ENCODE assay signal across 23 cellular contexts in genomic region chrX:2933125-2933900, GRCh38. TPM values are rescaled to one million over a fixed set of nuclear protein-coding genes. Genes with fewer than 3 reads are reported as not detected.
DNase-seq lines count a peak whose midpoint lies in the region; ATAC-seq and TF ChIP-seq lines count a peak whose summit lies in the region.
"Had no signal": no experiment of that assay in that cellular context is flagged by ENCODE, and none has a peak within 500 bp of the region (broad histone marks: within the 10 kb centered on the region; RNA-seq: fewer than 3 reads in every experiment).

No MANE protein-coding gene starts in this region.

- no peak overlapping the region for H3K27ac Mint-ChIP-seq in WTC11
- H3K27ac Mint-ChIP-seq: neural progenitor cell had no signal

- no peaks in the 10 kb centered on the region for H3K27me3 Mint-ChIP-seq in WTC11 (ENCODE audit: low read depth)

- H3K9me3 Mint-ChIP-seq in WTC11: no peaks in the 10 kb centered on the region

- peaks cover 31% of the 10 kb centered on the region for H3K4me1 Mint-ChIP-seq in WTC11

- ATAC-seq in WTC11: no peak
- peak; percentile 6 for ATAC-seq in mucosa of descending colon
- ATAC-seq: Right ventricle myocardium inferior had no signal

- CTCF ChIA-PET in WTC11 (lab: Charles Lee): no interaction called here

- H3K36me3 ChIP-seq in mucosa of descending colon (ENCODE audit: low read depth): no peaks in the 10 kb centered on the region
- H3K36me3 ChIP-seq: left ventricle myocardium inferior, neural progenitor cell, uterus had no signal

- POLR2A ChIA-PET in WTC11 (lab: Charles Lee): no interaction called here

- no peak overlapping the region for H3K4me3 ChIP-seq in mucosa of descending colon
- H3K4me3 ChIP-seq: left ventricle myocardium inferior, neural progenitor cell, uterus had no signal

- no peaks in the 10 kb centered on the region for H3K9me3 ChIP-seq in mucosa of descending colon
- H3K9me3 ChIP-seq: uterus had no signal

- no peaks in the 10 kb centered on the region for H3K4me1 ChIP-seq in mucosa of descending colon (ENCODE audit: low read depth)
- H3K4me1 ChIP-seq: left ventricle myocardium inferior, uterus had no signal

- DNase-seq in DMS53 (lab: John Stamatoyannopoulos, UW) (peak; percentile 2), DMS53 treated with DMSO at 0.1 percent for 48 hours (lab: John Stamatoyannopoulos, UW; ENCODE audit: unreplicated experiment) (no peak), NCI-H345 (lab: John Stamatoyannopoulos, UW) (peak; percentile 68), WTC11 (ENCODE audit: low spot score) (no peak), mucosa of descending colon (peak in 2 of 3 donors; percentile 26 to 37), mucosa of gallbladder (ENCODE audit: low spot score) (no peak), KG1 (lab: John Stamatoyannopoulos, UW) (no peak), dedifferentiated amniotic fluid mesenchymal stem cell (ENCODE audit: extremely low spot score) (no peak)
- DNase-seq: 8988T; activated CD4-positive, alpha-beta T cell treated with anti-CD3 and anti-CD28 coated beads, Interleukin-2, amount 50 U/mL, for 4 hours; activated naive CD4-positive, alpha-beta T cell; activated T-cell treated with anti-CD3 and anti-CD28 coated beads for 4 hours; amygdala; central memory CD4-positive, alpha-beta T cell; effector CD4-positive, alpha-beta T cell; head of caudate nucleus; left ventricle myocardium inferior; NCI-H1417 treated with DMSO at 0.1 percent for 48 hours; substantia nigra; T-helper 1 cell; uterus had no signal

- intact Hi-C loops in mucosa of descending colon (cut with DNase I, micrococcal nuclease): no loop called here

- no peak overlapping the region for H3K4me3 Mint-ChIP-seq in WTC11
- H3K4me3 Mint-ChIP-seq: neural progenitor cell had no signal

- peaks cover 8% of the 10 kb centered on the region; the same call in 1 of the 2 replicates for H3K36me3 Mint-ChIP-seq in WTC11

- TF ChIP-seq CTCF in WTC11 (IDR thresholded peaks at IDR 0.05): no peak
- no peak for TF ChIP-seq CTCF in mucosa of descending colon (IDR thresholded peaks at IDR 0.05)

TF ChIP-seq in WTC11, 78 proteins besides CTCF, POLR2A, EP300 and RAD21:
- TF ChIP-seq ZNF121 (CRISPR knock-in tag; IDR thresholded peaks at IDR 0.05): peak; percentile 72; the same call in 1 of the 2 replicates
- TF ChIP-seq FOXJ3 (CRISPR knock-in tag; IDR thresholded peaks at IDR 0.05; ENCODE audit: borderline replicate concordance): no peak
- no peak for TF ChIP-seq ZNF232 (CRISPR knock-in tag; IDR thresholded peaks at IDR 0.05)

RNA-seq across cellular contexts. Expression of gene ARSD, which starts 4.2 kb away (rescaled TPM):
- total RNA-seq in WTC11 (2021) (3.0 to 6.3 TPM (median 6.0 TPM) in 3 replicates), mucosa of descending colon (10 to 100 TPM; 26.2 to 70.9 (median 67.2) TPM), mucosa of gallbladder (82.5 TPM)

Comparison
In these comparisons a context has a peak if more than half of its experiments do, and no peak if none do; other contexts are left out.
1. DNase-seq: peak in DMS53 (single experiment), NCI-H345 (single experiment) and mucosa of descending colon (2 of 3); none in DMS53 treated with DMSO at 0.1 percent for 48 hours (single experiment), WTC11 (single experiment), mucosa of gallbladder (single experiment), KG1 (single experiment) and dedifferentiated amniotic fluid mesenchymal stem cell (single experiment).